ENCODE assay signal across 12 cellular contexts in the genomic region with DNA sequence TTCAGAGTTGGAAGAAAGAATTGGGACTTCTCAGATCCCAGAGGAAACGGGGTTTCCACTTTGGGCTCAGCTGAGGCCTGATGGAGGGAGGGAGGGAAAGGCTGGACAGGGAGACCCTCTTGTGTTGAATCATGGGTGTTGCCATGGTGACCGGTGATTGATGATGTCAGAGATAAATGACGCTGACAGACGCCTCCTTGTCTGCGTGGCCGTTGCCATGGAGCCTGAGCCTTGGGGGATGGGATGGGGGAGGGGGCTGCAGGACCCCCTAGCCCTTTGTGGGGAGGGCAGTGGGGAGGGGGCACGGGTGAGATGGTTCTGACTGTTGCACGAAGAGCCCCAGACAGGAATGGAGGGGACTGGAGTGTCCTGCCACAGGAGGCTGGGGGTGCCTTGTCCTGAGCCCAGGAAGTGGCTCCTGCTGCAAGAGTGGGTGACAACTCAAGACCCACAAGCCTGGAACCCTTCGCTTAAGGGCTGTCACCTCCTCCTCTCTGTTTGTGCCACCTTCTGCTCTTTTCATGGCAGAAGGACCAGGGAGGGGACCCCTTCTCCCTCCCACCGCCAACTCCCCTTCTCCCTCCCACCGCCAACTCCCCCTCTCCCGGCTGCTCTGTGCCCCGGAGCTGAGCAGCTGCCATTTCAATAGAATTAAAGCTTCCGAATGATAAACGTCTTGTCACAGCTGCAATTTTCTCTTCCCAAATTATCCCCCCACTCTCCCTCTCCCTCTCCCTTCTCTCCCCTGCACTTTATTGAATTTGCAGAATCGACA. TPM values are rescaled to one million over a fixed set of nuclear protein-coding genes. Genes with fewer than 3 reads are reported as not detected.
A peak's percentile ranks its signal among the peaks of the same experiment; 100 is the strongest.
DNase-seq lines count a peak whose midpoint lies in the region; ATAC-seq, FAIRE-seq and TF ChIP-seq lines count a peak whose summit lies in the region.
"Had no signal": no experiment of that assay in that cellular context is flagged by ENCODE, and none has a peak within 500 bp of the region (broad histone marks: within the 10 kb centered on the region; RNA-seq: fewer than 3 reads in every experiment).

No MANE protein-coding gene starts in this region.

- FAIRE-seq in H1 (lab: Jason Lieb, UNC), result no peak
- no peak for FAIRE-seq in HTR-8/SVneo (lab: Jason Lieb, UNC)

- CTCF ChIA-PET in H1 (lab: Charles Lee; ENCODE audit: partially characterized antibody), result interaction anchor here (1.0 to 30.8 kb wide), 3 partner anchors 12 to 208 kb away, joined by 3 to 1198 read pairs (median 3); a partner anchor contains a TSS

- peaks cover 70 to 72% of the 10 kb centered on the region in 2 experiments for H3K4me1 Mint-ChIP-seq in H9
- peaks cover 84% of the 10 kb centered on the region for H3K4me1 Mint-ChIP-seq in neural crest cell

- no peak for TF ChIP-seq RAD21 in H1 (IDR thresholded peaks at IDR 0.05 in 1 of 2, conservative IDR thresholded peaks at IDR 0.05 in 1 of 2; ENCODE audit: low read depth in 2 of 2, low read length in 2 of 2)

- POLR2A ChIA-PET in H1 (lab: Charles Lee; ENCODE audit: partially characterized antibody), result interaction anchor here (27.8 kb wide), 1 partner anchor 48 kb away, joined by 570 read pairs; a partner anchor contains a TSS

- peaks cover 64% of the 10 kb centered on the region for H3K27me3 Mint-ChIP-seq in H9 (ENCODE audit: low read depth)
- no peaks in the 10 kb centered on the region for H3K27me3 Mint-ChIP-seq in neural crest cell (ENCODE audit: low read depth)

- peak overlapping the region in 1 of 2 experiments; percentile 62; a peak in 2 of 5 replicates for H3K4me3 Mint-ChIP-seq in H9
- H3K4me3 Mint-ChIP-seq in neural crest cell, result peak overlapping the region; percentile 93

- DNase-seq in H9, result no peak
- DNase-seq in NCI-H748 (lab: John Stamatoyannopoulos, UW; ENCODE audit: unreplicated experiment), result peak; percentile 65
- no peak for DNase-seq in H1 (ENCODE audit: low read depth in 1 of 2, low spot score in 2 of 2)
- DNase-seq in neural crest cell (ENCODE audit: low read depth, low spot score), result peak; percentile 86
- DNase-seq in HTR-8/SVneo (ENCODE audit: insufficient read length, low spot score), result no peak
- DNase-seq: amniotic stem cell, DMS53, NCI-H345 had no signal

- no peak for TF ChIP-seq EP300 in H1 (IDR thresholded peaks at IDR 0.05; ENCODE audit: borderline replicate concordance in 1 of 2, low read depth in 2 of 2, low read length in 2 of 2)

- peaks cover 20 to 33% (median 31%) of the 10 kb centered on the region in 3 experiments for H3K36me3 Mint-ChIP-seq in H9 (ENCODE audit: insufficient read depth in 1 of 3, low read depth in 3 of 3)
- peaks cover 7% of the 10 kb centered on the region for H3K36me3 Mint-ChIP-seq in neural crest cell (ENCODE audit: low read depth)

- no peak for ATAC-seq in HG03159 (IDR thresholded peaks at IDR 0.05; ENCODE audit: unreplicated experiment)
- no peak for ATAC-seq in HG03565 (IDR thresholded peaks at IDR 0.05; ENCODE audit: unreplicated experiment)
- no peak for ATAC-seq in HG02870 (IDR thresholded peaks at IDR 0.05; ENCODE audit: unreplicated experiment)

- no peak overlapping the region for H3T11ph ChIP-seq in H9 (ENCODE audit: low read length)

- H4K20me1 ChIP-seq in H9 (ENCODE audit: control insufficient read depth, insufficient read depth, insufficient read length) (no peaks in the 10 kb centered on the region), H1 (replicated peaks in 1 of 2; ENCODE audit: control insufficient read depth in 1 of 2, insufficient read depth in 2 of 2, low read length in 2 of 2) (peaks cover 23 to 41% of the 10 kb centered on the region in 2 experiments)

- H2AK5ac ChIP-seq in H9 (ENCODE audit: insufficient read length, low read length) (no peak overlapping the region), H1 (ENCODE audit: low read depth, low read length) (no peak overlapping the region)

- peak overlapping the region; percentile 43 for H3K18ac ChIP-seq in H9 (ENCODE audit: insufficient read length, low read depth, low read length)
- H3K18ac ChIP-seq in H1 (ENCODE audit: extremely low read depth, low read length), result no peak overlapping the region; the same call in 1 of the 2 replicates

- no peak overlapping the region for H3K9ac ChIP-seq in H9 (ENCODE audit: extremely low read depth, insufficient read length, low read length)
- H3K9ac ChIP-seq in H1 (replicated peaks in 1 of 4; ENCODE audit: extremely low read depth in 1 of 4, low read depth in 3 of 4, low read length in 3 of 4), result no peak overlapping the region

- no peaks in the 10 kb centered on the region for H3K9me3 ChIP-seq in H9 (ENCODE audit: control insufficient read depth, low read depth, low read length)
- H3K9me3 ChIP-seq in H1 (ENCODE audit: insufficient read depth in 2 of 2, low read depth in 1 of 2, low read length in 1 of 2), result no peaks in the 10 kb centered on the region
- H3K9me3 ChIP-seq: thoracic aorta had no signal

- H3K79me1 ChIP-seq in H9 (ENCODE audit: insufficient read depth, low read depth, low read length, poor library complexity, severe bottlenecking), result no peaks in the 10 kb centered on the region
- peaks cover 5% of the 10 kb centered on the region; the same call in 1 of the 2 replicates for H3K79me1 ChIP-seq in H1 (ENCODE audit: low read depth, low read length)

- no peak overlapping the region for H2BK5ac ChIP-seq in H9 (ENCODE audit: insufficient read length, low read length)
- H2BK5ac ChIP-seq in H1 (ENCODE audit: low read depth, low read length), result no peak overlapping the region

- H3K23ac ChIP-seq in H9 (ENCODE audit: insufficient read length, low read depth, low read length), result no peak overlapping the region
- H3K23ac ChIP-seq in H1 (ENCODE audit: insufficient read length), result no peak overlapping the region

- H3K4ac ChIP-seq in H9 (ENCODE audit: low read depth, low read length) (no peak overlapping the region), H1 (replicated peaks; ENCODE audit: insufficient read length, low read depth, low read length) (no peak overlapping the region)

- H3K27ac Mint-ChIP-seq in H9 (no peak overlapping the region), neural crest cell (ENCODE audit: unreplicated experiment) (peak overlapping the region; percentile 98)

- H4K8ac ChIP-seq in H9 (replicated peaks; ENCODE audit: insufficient read length, low read depth, low read length) (no peak overlapping the region), H1 (ENCODE audit: extremely low read depth, insufficient read depth, low read length) (no peak overlapping the region)

- H3K56ac ChIP-seq in H9 (ENCODE audit: insufficient read length, low read depth, low read length) (no peak overlapping the region), H1 (replicated peaks; ENCODE audit: insufficient read length, low read depth, low read length) (no peak overlapping the region)

- no peak overlapping the region for H2BK12ac ChIP-seq in H9 (ENCODE audit: insufficient read length, low read depth, low read length)
- no peak overlapping the region for H2BK12ac ChIP-seq in H1 (ENCODE audit: low read depth, low read length)

- H3K27ac ChIP-seq in H9 (ENCODE audit: insufficient read length, low read depth, low read length) (no peak overlapping the region), H1 (ENCODE audit: low read depth, low read length) (no peak overlapping the region)
- H3K27ac ChIP-seq: thoracic aorta had no signal

- peaks cover 3% of the 10 kb centered on the region for H3K23me2 ChIP-seq in H9 (ENCODE audit: insufficient read length, low read depth, low read length, poor library complexity, severe bottlenecking)
- peaks cover 5% of the 10 kb centered on the region; the same call in 1 of the 2 replicates for H3K23me2 ChIP-seq in H1 (ENCODE audit: low read depth, low read length)

- H3K4me1 ChIP-seq in H9 (ENCODE audit: insufficient read depth, low read length) (peaks cover 10% of the 10 kb centered on the region; the same call in 1 of the 2 replicates), H1 (replicated peaks in 1 of 4; ENCODE audit: control insufficient read depth in 3 of 4, insufficient read depth in 4 of 4, low read length in 3 of 4) (peaks cover 10 to 49% (median 41%) of the 10 kb centered on the region in 4 experiments)

- TF ChIP-seq CTCF in H9 (conservative IDR thresholded peaks at IDR 0.05), result no peak
- no peak for TF ChIP-seq CTCF in H1 (IDR thresholded peaks at IDR 0.05; ENCODE audit: control extremely low read depth in 1 of 3, insufficient read depth in 1 of 3, low read depth in 1 of 3, low read length in 3 of 3)
- no peak for TF ChIP-seq CTCF in neural crest cell (conservative IDR thresholded peaks at IDR 0.05)

- H2BK15ac ChIP-seq in H9 (ENCODE audit: low read depth, low read length) (no peak overlapping the region), H1 (ENCODE audit: low read length) (no peak overlapping the region)

- H3K9me3 Mint-ChIP-seq in H9, result no peaks in the 10 kb centered on the region
- H3K9me3 Mint-ChIP-seq in neural crest cell, result no peaks in the 10 kb centered on the region

- no peak for TF ChIP-seq POLR2A in H1 (IDR thresholded peaks at IDR 0.05; ENCODE audit: control extremely low read depth in 1 of 2, low read depth in 2 of 2, low read length in 2 of 2)

- no peak overlapping the region for H4K91ac ChIP-seq in H9 (ENCODE audit: insufficient read length, low read depth, low read length)
- no peak overlapping the region for H4K91ac ChIP-seq in H1 (replicated peaks; ENCODE audit: insufficient read length, low read length)

- no peaks in the 10 kb centered on the region; a peak in 1 of 8 replicates for H3K36me3 ChIP-seq in H1 (ENCODE audit: control insufficient read depth in 2 of 4, insufficient read depth in 4 of 4, low read length in 3 of 4)

- peak overlapping the region; percentile 51; the same call in 1 of the 2 replicates for H3K14ac ChIP-seq in H9 (ENCODE audit: insufficient read depth, low read length)
- no peak overlapping the region for H3K14ac ChIP-seq in H1 (ENCODE audit: insufficient read length)

- no peaks in the 10 kb centered on the region for H3K79me2 ChIP-seq in H9 (ENCODE audit: insufficient read depth, low read length)
- H3K79me2 ChIP-seq in H1 (ENCODE audit: control insufficient read depth in 1 of 2, insufficient read depth in 2 of 2, low read length in 2 of 2), result no peaks in the 10 kb centered on the region; a peak in 1 of 4 replicates

- no CpG with 5 or more reads among the region's 16 CpGs for WGBS in H9 (ENCODE audit: extremely low coverage, insufficient read length, low lambda C conversion rate)
- 61% methylated on average over 7 of the region's 16 CpGs; no CpG with 5 or more reads in 1 of the 2 experiments for WGBS in H1 (ENCODE audit: extremely low coverage in 1 of 2, insufficient coverage in 1 of 2, insufficient read length in 1 of 2, insufficient replicate concordance in 2 of 2, low coverage in 1 of 2, low lambda C conversion rate in 2 of 2, missing lambda C conversion rate in 1 of 2), 2 experiments

- H3K4me2 ChIP-seq in H9 (ENCODE audit: insufficient read depth, insufficient read length, low read length), result no peak overlapping the region
- H3K4me2 ChIP-seq in H1 (ENCODE audit: insufficient read depth in 1 of 2, low read depth in 2 of 2, low read length in 2 of 2), result peak overlapping the region; percentile 18 to 39; a peak in 3 of 4 replicates

- H2BK120ac ChIP-seq in H9 (ENCODE audit: low read depth, low read length, poor library complexity, severe bottlenecking), result no peak overlapping the region
- no peak overlapping the region for H2BK120ac ChIP-seq in H1 (replicated peaks; ENCODE audit: low read depth, low read length)

- no peak overlapping the region for H3K4me3 ChIP-seq in H1 (ENCODE audit: extremely low read depth in 1 of 4, insufficient read depth in 2 of 4, low read depth in 3 of 4, low read length in 4 of 4)
- H3K4me3 ChIP-seq: thoracic aorta had no signal

- no peaks in the 10 kb centered on the region; the same call in 1 of the 2 replicates for H3K27me3 ChIP-seq in H9 (ENCODE audit: insufficient read depth, low read length)
- peaks cover 2 to 39% (median 30%) of the 10 kb centered on the region in 4 experiments for H3K27me3 ChIP-seq in H1 (replicated peaks in 1 of 4; ENCODE audit: control insufficient read depth in 3 of 4, extremely low read depth in 1 of 4, insufficient read depth in 3 of 4, low read length in 3 of 4)

- H2BK20ac ChIP-seq in H9 (ENCODE audit: low read depth, low read length, poor library complexity, severe bottlenecking) (no peak overlapping the region), H1 (ENCODE audit: low read length) (no peak overlapping the region)

- H4K5ac ChIP-seq in H9 (ENCODE audit: insufficient read length, low read depth, low read length), result no peak overlapping the region
- no peak overlapping the region for H4K5ac ChIP-seq in H1 (ENCODE audit: insufficient read length, low read depth, low read length)

- H2AFZ ChIP-seq in H9 (ENCODE audit: low read length), result no peak overlapping the region
- no peak overlapping the region for H2AFZ ChIP-seq in H1 (ENCODE audit: low read length)

RNA-seq across cellular contexts. Expression of a gene that starts 13.9 kb away (rescaled TPM):
- total RNA-seq in H9 (2021) (not detected in 2 replicates), neural crest cell (0.34 TPM in 1 of 2 replicates, not detected in the other)
- total RNA-seq in H1 (2021; fragmentation: NEBNext Ultra II Directional; extraction: Animal tissue kit (Norgen Biotek cat#: 25700)), result 1.4 and 1.9 TPM in 2 replicates
- 0.53 and 0.58 TPM in 2 replicates for polyA plus RNA-seq in H1 (2011; rRNA removed)
- 0.66 TPM for polyA plus RNA-seq in H1 (2011; cell fraction: cytosol; rRNA removed)
- polyA plus RNA-seq in H1 (2011; cell fraction: nucleus; rRNA removed), result 0.90 TPM
- polyA plus RNA-seq in H1 (2012, experiment 1 of 2), result 0.25 TPM in 1 of 4 replicates, not detected in the others
- not detected for polyA plus RNA-seq in H1 (2012, experiment 2 of 2)
- polyA plus RNA-seq in H1 (2013, experiment 1 of 2), result 0.43 TPM
- 0.29 TPM for polyA plus RNA-seq in H1 (2013, experiment 2 of 2)
- polyA minus RNA-seq in H1 (2011; rRNA and poly(A)+ RNA removed), result not detected in 2 replicates
- 3.2 TPM for polyA minus RNA-seq in H1 (2011; cell fraction: cytosol; rRNA and poly(A)+ RNA removed)
- polyA minus RNA-seq in H1 (2011; cell fraction: nucleus; rRNA and poly(A)+ RNA removed), result 1.3 TPM

RNA-seq across cellular contexts. Expression of a gene that starts 41.6 kb away (rescaled TPM):
- total RNA-seq in H9 (2021) (16.7 and 17.6 TPM in 2 replicates), neural crest cell (22.3 and 25.9 TPM in 2 replicates)
- 13.4 and 16.5 TPM in 2 replicates for total RNA-seq in H1 (2021; fragmentation: NEBNext Ultra II Directional; extraction: Animal tissue kit (Norgen Biotek cat#: 25700))
- polyA plus RNA-seq in H1 (2011; rRNA removed), result 4.4 and 7.8 TPM in 2 replicates
- 2.5 TPM for polyA plus RNA-seq in H1 (2011; cell fraction: cytosol; rRNA removed)
- 6.9 TPM for polyA plus RNA-seq in H1 (2011; cell fraction: nucleus; rRNA removed)
- polyA plus RNA-seq in H1 (2012, experiment 1 of 2), result 12.6 to 17.5 TPM (median 16.0 TPM) in 4 replicates
- polyA plus RNA-seq in H1 (2012, experiment 2 of 2), result 13.9 TPM
- 11.2 TPM for polyA plus RNA-seq in H1 (2013, experiment 1 of 2)
- polyA plus RNA-seq in H1 (2013, experiment 2 of 2), result 11.1 TPM
- polyA minus RNA-seq in H1 (2011; rRNA and poly(A)+ RNA removed), result 2.9 and 6.4 TPM in 2 replicates
- 8.4 TPM for polyA minus RNA-seq in H1 (2011; cell fraction: cytosol; rRNA and poly(A)+ RNA removed)
- polyA minus RNA-seq in H1 (2011; cell fraction: nucleus; rRNA and poly(A)+ RNA removed), result 6.2 TPM

Comparison
In these comparisons a context has a peak if more than half of its experiments do, and no peak if none do; other contexts are left out.
1. DNase-seq: peak in NCI-H748 (single experiment) and neural crest cell (single experiment); none in H9 (single experiment), H1 (0 of 2) and HTR-8/SVneo (single experiment).